Comparison of ENCODE assay signal across 22 cellular contexts in genomic region chr5:13910227-13910626, GRCh38. TPM values are rescaled to one million over a fixed set of nuclear protein-coding genes. Genes with fewer than 3 reads are reported as not detected.
A peak's percentile ranks its signal among the peaks of the same experiment; 100 is the strongest.
DNase-seq lines count a peak whose midpoint lies in the region; ATAC-seq and TF ChIP-seq lines count a peak whose summit lies in the region.
"Had no signal": no experiment of that assay in that cellular context is flagged by ENCODE, and none has a peak within 500 bp of the region (broad histone marks: within the 10 kb centered on the region; RNA-seq: fewer than 3 reads in every experiment).

No MANE protein-coding gene starts in this region.

- H3K27me3 Mint-ChIP-seq in MCF 10A (ENCODE audit: insufficient read depth, unreplicated experiment), result no peaks in the 10 kb centered on the region
- H3K27me3 Mint-ChIP-seq: CD4-positive, alpha-beta T cell had no signal

- H3K4me3 ChIP-seq in breast epithelium, result no peak overlapping the region
- no peak overlapping the region for H3K4me3 ChIP-seq in RWPE2 (ENCODE audit: severe bottlenecking)
- no peak overlapping the region for H3K4me3 ChIP-seq in SJCRH30
- H3K4me3 ChIP-seq in heart left ventricle, result no peak overlapping the region
- H3K4me3 ChIP-seq: A549 had no signal

- no peaks in the 10 kb centered on the region for H3K9me3 ChIP-seq in breast epithelium
- H3K9me3 ChIP-seq in RWPE2 (ENCODE audit: severe bottlenecking), result no peaks in the 10 kb centered on the region
- H3K9me3 ChIP-seq in SJCRH30 (replicated peaks), result no peaks in the 10 kb centered on the region
- H3K9me3 ChIP-seq in heart left ventricle, result no peaks in the 10 kb centered on the region
- H3K9me3 ChIP-seq: A549, Caco-2 had no signal

- H3K27me3 ChIP-seq in breast epithelium, result no peaks in the 10 kb centered on the region
- no peaks in the 10 kb centered on the region for H3K27me3 ChIP-seq in RWPE2 (ENCODE audit: insufficient read depth, poor library complexity, severe bottlenecking)
- H3K27me3 ChIP-seq in foreskin keratinocyte, result no peaks in the 10 kb centered on the region
- no peaks in the 10 kb centered on the region for H3K27me3 ChIP-seq in SJCRH30
- H3K27me3 ChIP-seq in heart left ventricle, result no peaks in the 10 kb centered on the region

- 64 to 82% (median 73%) methylated on average over 2 of the region's 2 CpGs for WGBS in heart left ventricle, 4 donors

- POLR2A ChIA-PET in MCF 10A (lab: Yijun Ruan, JAX), result no interaction called here

- no peak overlapping the region for H3K4me3 Mint-ChIP-seq in MCF 10A (ENCODE audit: unreplicated experiment)
- H3K4me3 Mint-ChIP-seq: CD4-positive, alpha-beta T cell; HFFc6; IgD-negative memory B cell had no signal

- intact Hi-C loops in MCF 10A (cut with micrococcal nuclease), result no loop called here
- intact Hi-C loops in breast epithelium (cut with DNase I; ENCODE audit: low total_unique reads), result loop anchor here (10.0 kb wide), 1 partner anchor 1975 kb away; no protein-coding TSS in a partner anchor
- intact Hi-C loops in heart left ventricle (cut with DNase I), result no loop called here

- H3K36me3 Mint-ChIP-seq in MCF 10A (ENCODE audit: insufficient read depth, unreplicated experiment), result no peaks in the 10 kb centered on the region
- H3K36me3 Mint-ChIP-seq: IgD-negative memory B cell had no signal

- TF ChIP-seq CTCF in MCF 10A (IDR thresholded peaks at IDR 0.05; ENCODE audit: unreplicated experiment), result no peak
- no peak for TF ChIP-seq CTCF in breast epithelium (IDR thresholded peaks at IDR 0.05)
- TF ChIP-seq CTCF in RWPE2 (IDR thresholded peaks at IDR 0.05; ENCODE audit: poor library complexity, severe bottlenecking), result no peak
- no peak for TF ChIP-seq CTCF in foreskin keratinocyte (conservative IDR thresholded peaks at IDR 0.05)
- TF ChIP-seq CTCF in heart left ventricle (IDR thresholded peaks at IDR 0.05), result no peak

- ATAC-seq in RWPE2 (ENCODE audit: low read depth) (0 out of 3 replicates have a peak, but pooled peaks have one; percentile 49), foreskin keratinocyte (peak; percentile 80), heart left ventricle (no peak), GM18909 (IDR thresholded peaks at IDR 0.05; ENCODE audit: poor library complexity, unreplicated experiment) (no peak), HG02642 (IDR thresholded peaks at IDR 0.05; ENCODE audit: poor library complexity, unreplicated experiment) (no peak)
- ATAC-seq: A549, HCT116 had no signal

- CTCF ChIA-PET in MCF 10A (lab: Yijun Ruan, JAX), result no interaction called here

- H3K36me3 ChIP-seq in breast epithelium, result no peaks in the 10 kb centered on the region
- H3K36me3 ChIP-seq in RWPE2 (ENCODE audit: low read depth), result no peaks in the 10 kb centered on the region
- H3K36me3 ChIP-seq in SJCRH30, result no peaks in the 10 kb centered on the region
- no peaks in the 10 kb centered on the region for H3K36me3 ChIP-seq in heart left ventricle

- H3K4me1 ChIP-seq in breast epithelium (no peaks in the 10 kb centered on the region), RWPE2 (ENCODE audit: insufficient read depth, poor library complexity, severe bottlenecking) (peaks cover 3% of the 10 kb centered on the region), foreskin keratinocyte (peaks cover 8% of the 10 kb centered on the region), SJCRH30 (no peaks in the 10 kb centered on the region), heart left ventricle (no peaks in the 10 kb centered on the region)
- H3K4me1 ChIP-seq: A549, Caco-2 had no signal

- no TSS peak for BruUV-seq in MCF 10A (replicated peaks; lab: Mats Ljungman, UMichigan)

- H3K27ac ChIP-seq in breast epithelium (no peak overlapping the region), RWPE2 (ENCODE audit: poor library complexity, severe bottlenecking) (no peak overlapping the region), foreskin keratinocyte (no peak overlapping the region), SJCRH30 (no peak overlapping the region), heart left ventricle (no peak overlapping the region)
- H3K27ac ChIP-seq: 22Rv1, A549, C4-2B had no signal

- no peak for TF ChIP-seq POLR2A in breast epithelium (IDR thresholded peaks at IDR 0.05)
- TF ChIP-seq POLR2A in heart left ventricle (IDR thresholded peaks at IDR 0.05), result no peak

- no peak overlapping the region for H3K27ac Mint-ChIP-seq in MCF 10A (ENCODE audit: low read depth, unreplicated experiment)
- H3K27ac Mint-ChIP-seq: CD4-positive, alpha-beta T cell; HFFc6; IgD-negative memory B cell had no signal

- H3K9me3 Mint-ChIP-seq in MCF 10A (ENCODE audit: unreplicated experiment), result no peaks in the 10 kb centered on the region
- H3K9me3 Mint-ChIP-seq: HFFc6, IgD-negative memory B cell had no signal

- peaks cover 5% of the 10 kb centered on the region for H3K4me1 Mint-ChIP-seq in MCF 10A (ENCODE audit: insufficient read depth, unreplicated experiment)

- DNase-seq in MCF 10A (ENCODE audit: unreplicated experiment), result peak; percentile 5
- no peak for DNase-seq in breast epithelium (ENCODE audit: low spot score in 2 of 2)
- no peak for DNase-seq in RWPE2 (ENCODE audit: low spot score)
- DNase-seq in foreskin keratinocyte, result peak in 1 of 2 donors; percentile 20
- no peak for DNase-seq in SJCRH30
- no peak for DNase-seq in heart left ventricle
- DNase-seq: AML-193; Caco-2; CD4-positive, alpha-beta T cell; DMS153; DMS79; GF-D8; GOT3; H7; HFFc6 had no signal

RNA-seq across cellular contexts. Expression of gene DNAH5, which starts 34.3 kb away (rescaled TPM):
- total RNA-seq in MCF 10A (2022) (0.05 and 0.07 TPM in 2 replicates), breast epithelium (10 to 100 TPM in 1 of 3 donors, 1 to 10 TPM in 1, under 1 TPM in 1; 0.48 to 14.4 (median 3.8) TPM), foreskin keratinocyte (0.71 and 1.1 TPM in 2 replicates), heart left ventricle (under 1 TPM; 0.04 to 0.46 (median 0.17) TPM)
- polyA plus RNA-seq in foreskin keratinocyte (0.57 and 1.1 TPM in 2 replicates), heart left ventricle (under 1 TPM; 0.03 to 0.11 TPM)
- 0.16 and 0.30 TPM in 2 replicates for total RNA-seq in SJCRH30 (2014; rRNA removed; shearing (Covaris generic))
- total RNA-seq: CD4-positive, alpha-beta T cell had no signal
- polyA plus RNA-seq: IgD-negative memory B cell had no signal

Comparison
In these comparisons a context has a peak if more than half of its experiments do, and no peak if none do; other contexts are left out.
1. ATAC-seq: peak in RWPE2 (single experiment) and foreskin keratinocyte (single experiment); none in heart left ventricle (0 of 4), GM18909 (single experiment) and HG02642 (single experiment).